In genomic region chr5:175247146-175247545, GRCh38 we compare ENCODE assay signal across 23 cellular contexts.
DNase-seq lines count a peak whose midpoint lies in the region; ATAC-seq and TF ChIP-seq lines count a peak whose summit lies in the region.
"Had no signal": no experiment of that assay in that cellular context is flagged by ENCODE, and none has a peak within 500 bp of the region (broad histone marks: within the 10 kb centered on the region; RNA-seq: fewer than 3 reads in every experiment).

No MANE protein-coding gene starts in this region.

- peak overlapping the region; percentile 91 for H2BK20ac ChIP-seq in IMR-90 (ENCODE audit: low read depth, low read length)

- H3K79me1 ChIP-seq in IMR-90 (ENCODE audit: low read depth in 1 of 2, low read length in 2 of 2) = no peaks in the 10 kb centered on the region

- H2BK120ac ChIP-seq in IMR-90 (ENCODE audit: low read depth, low read length) = peak overlapping the region; percentile 85

- dilution Hi-C loops in IMR-90 (cut with HindIII; ENCODE audit: low sequenced_read_pairs, unreplicated experiment) = no loop called here

- no peaks in the 10 kb centered on the region for H3K9me3 Mint-ChIP-seq in activated T-helper 17 cell treated with anti-CD3 and anti-CD28 coated beads, Interleukin-2, amount 50 U/mL, for 72 hours
- H3K9me3 Mint-ChIP-seq: activated CD8-positive, alpha-beta T cell treated with anti-CD3 and anti-CD28 coated beads for 36 hours; activated T-helper 2 cell treated with anti-CD3 and anti-CD28 coated beads, Interferon-gamma antibody, Interleukin-2, Interleukin-4, amounts not matched to agents 10 μg/mL and 5 μg/mL and 100 μg/mL, durations not matched to agents 14 hours and 24 hours and 36 hours; central memory CD8-positive, alpha-beta T cell; neural progenitor cell; T-helper 1 cell treated with Interleukin-12 subunit alpha and Interleukin-12 subunit beta and Interleukin-4 antibody, amounts not matched to agents 30 μg/mL and 1 μg/mL, for 36 hours had no signal

- H4K91ac ChIP-seq in IMR-90 (ENCODE audit: insufficient read depth, low read depth, low read length) = peak overlapping the region; percentile 45; the same call in 1 of the 2 replicates

- no peak for TF ChIP-seq CTCF in IMR-90 (conservative IDR thresholded peaks at IDR 0.05; ENCODE audit: low read depth, low read length)
- no peak for TF ChIP-seq CTCF in fibroblast of lung (conservative IDR thresholded peaks at IDR 0.05 in 1 of 2, IDR thresholded peaks at IDR 0.05 in 1 of 2; ENCODE audit: low read depth in 1 of 2, low read length in 2 of 2)
- TF ChIP-seq CTCF in tibial artery (IDR thresholded peaks at IDR 0.05) = no peak
- TF ChIP-seq CTCF in heart left ventricle (IDR thresholded peaks at IDR 0.05) = no peak
- TF ChIP-seq CTCF in left lung (IDR thresholded peaks at IDR 0.05) = no peak

- 0 out of 2 replicates have a peak overlapping the region, but pooled peaks have one; percentile 20 for H4K5ac ChIP-seq in IMR-90 (ENCODE audit: low read depth, low read length)

- peak overlapping the region; percentile 82; the same call in 1 of the 2 replicates for H3K18ac ChIP-seq in IMR-90 (ENCODE audit: low read depth, low read length)

- H3K27ac Mint-ChIP-seq in activated T-helper 17 cell treated with anti-CD3 and anti-CD28 coated beads, Interleukin-2, amount 50 U/mL, for 72 hours = peak overlapping the region; percentile 34
- H3K27ac Mint-ChIP-seq: activated CD8-positive, alpha-beta T cell treated with anti-CD3 and anti-CD28 coated beads for 36 hours; activated naive CD8-positive, alpha-beta T cell; activated T-helper 2 cell treated with anti-CD3 and anti-CD28 coated beads, Interferon-gamma antibody, Interleukin-2, Interleukin-4, amounts not matched to agents 10 μg/mL and 5 μg/mL and 100 μg/mL, durations not matched to agents 14 hours and 24 hours and 36 hours; IgD-negative memory B cell; neural progenitor cell; stimulated activated effector memory CD8-positive, alpha-beta T cell treated with anti-CD3 and anti-CD28 coated beads, Interleukin-12 subunit alpha, Interleukin-12 subunit beta, amount 100 ng/mL, for 72 hours; T-helper 1 cell treated with Interleukin-12 subunit alpha and Interleukin-12 subunit beta and Interleukin-4 antibody, amounts not matched to agents 30 μg/mL and 1 μg/mL, for 36 hours had no signal

- H3K9ac ChIP-seq in IMR-90 (ENCODE audit: low read depth, low read length) = no peak overlapping the region
- H3K9ac ChIP-seq in fibroblast of lung (ENCODE audit: insufficient read depth, low read length) = peak overlapping the region; percentile 27
- H3K9ac ChIP-seq: neural progenitor cell had no signal

- H3K36me3 ChIP-seq in IMR-90 (ENCODE audit: control insufficient read depth, insufficient read depth, low read length) = no peaks in the 10 kb centered on the region
- no peaks in the 10 kb centered on the region for H3K36me3 ChIP-seq in fibroblast of lung (ENCODE audit: control insufficient read depth, insufficient read depth, low read length)
- H3K36me3 ChIP-seq in tibial artery = no peaks in the 10 kb centered on the region
- no peaks in the 10 kb centered on the region for H3K36me3 ChIP-seq in heart left ventricle
- no peaks in the 10 kb centered on the region for H3K36me3 ChIP-seq in left lung
- H3K36me3 ChIP-seq: neural progenitor cell, suprapubic skin had no signal

- intact Hi-C loops in IMR-90 (cut with micrococcal nuclease) = loop anchor here (2.0 to 5.0 kb wide), 3 partner anchors 32 to 195 kb away; partner anchors contain the start of gene DRD1
- intact Hi-C loops in tibial artery (cut with DNase I; ENCODE audit: low total_unique reads) = no loop called here
- intact Hi-C loops in heart left ventricle (cut with DNase I) = no loop called here
- intact Hi-C loops in left lung (cut with DNase I) = no loop called here

- H3K9me3 ChIP-seq in IMR-90 (ENCODE audit: control insufficient read depth, insufficient read depth, low read length) = no peaks in the 10 kb centered on the region
- H3K9me3 ChIP-seq in fibroblast of lung (ENCODE audit: control insufficient read depth, insufficient read depth, low read depth, low read length) = no peaks in the 10 kb centered on the region
- H3K9me3 ChIP-seq in tibial artery = no peaks in the 10 kb centered on the region
- H3K9me3 ChIP-seq in heart left ventricle = no peaks in the 10 kb centered on the region
- no peaks in the 10 kb centered on the region for H3K9me3 ChIP-seq in left lung
- H3K9me3 ChIP-seq: suprapubic skin had no signal

- TF ChIP-seq POLR2A in IMR-90 (IDR thresholded peaks at IDR 0.05; ENCODE audit: low read depth, low read length) (no peak), heart left ventricle (IDR thresholded peaks at IDR 0.05) (no peak)

- H2AFZ ChIP-seq in IMR-90 (replicated peaks; ENCODE audit: low read length, poor library complexity) (no peak overlapping the region), fibroblast of lung (ENCODE audit: low read length) (no peak overlapping the region)
- H2AFZ ChIP-seq: neural progenitor cell had no signal

- no CpG with 5 or more reads among the region's 1 CpG for WGBS in IMR-90 (ENCODE audit: extremely low coverage in 2 of 2, insufficient read length in 1 of 2), 2 experiments
- WGBS in heart left ventricle, 4 donors = 78 to 91% (median 82%) methylated on average over 1 of the region's 1 CpG

- H2AK5ac ChIP-seq in IMR-90 (ENCODE audit: low read depth, low read length) = peak overlapping the region; percentile 43; the same call in 1 of the 2 replicates

- peaks cover 11% of the 10 kb centered on the region for H3K4me1 Mint-ChIP-seq in activated T-helper 17 cell treated with anti-CD3 and anti-CD28 coated beads, Interleukin-2, amount 50 U/mL, for 72 hours
- H3K4me1 Mint-ChIP-seq: central memory CD8-positive, alpha-beta T cell; IgD-negative memory B cell had no signal

- ATAC-seq in IMR-90 (ENCODE audit: low read depth) (no peak), heart left ventricle (no peak), left lung (no peak)
- ATAC-seq in activated T-helper 17 cell treated with anti-CD3 and anti-CD28 coated beads, Interleukin-2, amount 50 U/mL, for 72 hours (replicated peaks) = no peak

- no peaks in the 10 kb centered on the region for H3K79me2 ChIP-seq in fibroblast of lung (ENCODE audit: control insufficient read depth, insufficient read depth, low read length)

- in situ Hi-C loops in IMR-90 (cut with MboI; ENCODE audit: low sequenced_read_pairs) = no loop called here

- no peak overlapping the region for H3K4me3 ChIP-seq in IMR-90 (ENCODE audit: insufficient read depth, low read depth, low read length)
- H3K4me3 ChIP-seq in fibroblast of lung (replicated peaks in 1 of 4; ENCODE audit: control extremely low read depth in 1 of 4, insufficient read depth in 1 of 4, low read depth in 3 of 4, low read length in 4 of 4) = peak overlapping the region in 1 of 4 experiments; percentile 7
- no peak overlapping the region for H3K4me3 ChIP-seq in tibial artery
- H3K4me3 ChIP-seq in heart left ventricle = no peak overlapping the region
- no peak overlapping the region for H3K4me3 ChIP-seq in left lung
- H3K4me3 ChIP-seq: neural progenitor cell, suprapubic skin had no signal

- peak overlapping the region; percentile 82; the same call in 2 of the 3 replicates for H2BK15ac ChIP-seq in IMR-90 (ENCODE audit: low read depth, low read length)

- H3K27ac ChIP-seq in IMR-90 (ENCODE audit: insufficient read depth, low read length) (peak overlapping the region; percentile 24; the same call in 1 of the 2 replicates), fibroblast of lung (ENCODE audit: insufficient read depth, low read length) (peak overlapping the region; percentile 92), tibial artery (peak overlapping the region; percentile 28 to 60), heart left ventricle (no peak overlapping the region), left lung (peak overlapping the region in 1 of 2 donors; percentile 19)
- H3K27ac ChIP-seq: neural progenitor cell, suprapubic skin had no signal

- H4K20me1 ChIP-seq in IMR-90 (ENCODE audit: insufficient read depth, low read length) (no peaks in the 10 kb centered on the region), fibroblast of lung (ENCODE audit: control insufficient read depth, extremely low read depth, insufficient read depth, low read length) (no peaks in the 10 kb centered on the region)

- peak overlapping the region in 1 of 2 experiments; percentile 59; a peak in 2 of 4 replicates for H4K8ac ChIP-seq in IMR-90 (ENCODE audit: low read depth in 2 of 2, low read length in 2 of 2)

- H3K27me3 ChIP-seq in IMR-90 (ENCODE audit: control insufficient read depth, insufficient read depth, low read length) (no peaks in the 10 kb centered on the region), fibroblast of lung (ENCODE audit: control insufficient read depth, insufficient read depth, low read length) (no peaks in the 10 kb centered on the region), tibial artery (no peaks in the 10 kb centered on the region), heart left ventricle (no peaks in the 10 kb centered on the region), left lung (no peaks in the 10 kb centered on the region)
- H3K27me3 ChIP-seq: neural progenitor cell had no signal

- peak overlapping the region; percentile 11 for H3K4me3 Mint-ChIP-seq in activated T-helper 17 cell treated with anti-CD3 and anti-CD28 coated beads, Interleukin-2, amount 50 U/mL, for 72 hours
- H3K4me3 Mint-ChIP-seq: activated CD8-positive, alpha-beta T cell treated with anti-CD3 and anti-CD28 coated beads for 36 hours; activated naive CD8-positive, alpha-beta T cell; central memory CD8-positive, alpha-beta T cell; neural progenitor cell; stimulated activated effector memory CD8-positive, alpha-beta T cell treated with anti-CD3 and anti-CD28 coated beads, Interleukin-12 subunit alpha, Interleukin-12 subunit beta, amount 100 ng/mL, for 72 hours; T-helper 1 cell treated with Interleukin-12 subunit alpha and Interleukin-12 subunit beta and Interleukin-4 antibody, amounts not matched to agents 30 μg/mL and 1 μg/mL, for 36 hours had no signal

- no TSS peak for BruUV-seq in IMR-90 (replicated peaks; lab: Mats Ljungman, UMichigan)

- no peak for TF ChIP-seq RAD21 in IMR-90 (IDR thresholded peaks at IDR 0.05; ENCODE audit: low read length)

- CTCF ChIA-PET in IMR-90 (lab: Yijun Ruan, JAX) = interaction anchor here (1.2 kb wide), 1 partner anchor 197 kb away, joined by 4 read pairs; the partner anchor contains the start of gene DRD1

- H2AK9ac ChIP-seq in IMR-90 (replicated peaks; ENCODE audit: low read depth, low read length, poor library complexity) = no peak overlapping the region

- H3K4me1 ChIP-seq in IMR-90 (ENCODE audit: control insufficient read depth, insufficient read depth, low read length) (peaks cover 4% of the 10 kb centered on the region), fibroblast of lung (ENCODE audit: control insufficient read depth, extremely low read depth, insufficient read depth, low read length) (peaks cover 18% of the 10 kb centered on the region), tibial artery (peaks cover 0 to 40% (median 10%) of the 10 kb centered on the region in 4 donors), heart left ventricle (peaks cover 0 to 6% (median 0%) of the 10 kb centered on the region in 12 donors), left lung (peaks cover 0 to 7% of the 10 kb centered on the region in 2 donors)
- H3K4me1 ChIP-seq: neural progenitor cell, suprapubic skin had no signal

- H3K56ac ChIP-seq in IMR-90 (ENCODE audit: extremely low read depth, insufficient read depth, low read length) = peak overlapping the region; percentile 54; the same call in 1 of the 2 replicates

- no peaks in the 10 kb centered on the region for H3K36me3 Mint-ChIP-seq in activated T-helper 17 cell treated with anti-CD3 and anti-CD28 coated beads, Interleukin-2, amount 50 U/mL, for 72 hours (ENCODE audit: low read depth)
- H3K36me3 Mint-ChIP-seq: activated naive CD8-positive, alpha-beta T cell; IgD-negative memory B cell; neural progenitor cell; stimulated activated effector memory CD8-positive, alpha-beta T cell treated with anti-CD3 and anti-CD28 coated beads, Interleukin-12 subunit alpha, Interleukin-12 subunit beta, amount 100 ng/mL, for 72 hours had no signal

- peak overlapping the region; percentile 41; the same call in 1 of the 2 replicates for H3K4me2 ChIP-seq in IMR-90 (ENCODE audit: low read depth, low read length)
- peak overlapping the region; percentile 59 for H3K4me2 ChIP-seq in fibroblast of lung (ENCODE audit: extremely low read depth, insufficient read depth, low read length)
- H3K4me2 ChIP-seq: neural progenitor cell had no signal

- H3K4ac ChIP-seq in IMR-90 (ENCODE audit: low read depth, low read length) = peak overlapping the region; percentile 63

- H3K23ac ChIP-seq in IMR-90 (ENCODE audit: low read depth, low read length) = no peak overlapping the region; the same call in 1 of the 2 replicates

- POLR2A ChIA-PET in IMR-90 (lab: Charles Lee; ENCODE audit: unreplicated experiment) = no interaction called here

- H2BK5ac ChIP-seq in IMR-90 (ENCODE audit: low read depth, low read length, poor library complexity, severe bottlenecking) = peak overlapping the region; percentile 39

- peaks cover 24% of the 10 kb centered on the region for H3K27me3 Mint-ChIP-seq in activated T-helper 17 cell treated with anti-CD3 and anti-CD28 coated beads, Interleukin-2, amount 50 U/mL, for 72 hours
- H3K27me3 Mint-ChIP-seq: IgD-negative memory B cell had no signal

- H3K9me1 ChIP-seq in IMR-90 (ENCODE audit: insufficient read depth, low read length) = peaks cover 13% of the 10 kb centered on the region

- H3K14ac ChIP-seq in IMR-90 (replicated peaks; ENCODE audit: low read depth, low read length) = peak overlapping the region; percentile 78

- DNase-seq in IMR-90 = peak; percentile 38
- DNase-seq in fibroblast of lung (ENCODE audit: low read depth in 2 of 2) = peak in 1 of 2 donors; percentile 17
- DNase-seq in tibial artery = no peak
- DNase-seq in heart left ventricle = no peak
- no peak for DNase-seq in left lung
- DNase-seq in NCI-H345 treated with DMSO at 0.1 percent for 48 hours (lab: John Stamatoyannopoulos, UW; ENCODE audit: unreplicated experiment) = no peak
- DNase-seq: aorta; NCI-H1105; NCI-H2029; NCI-H526 treated with DMSO at 0.1 percent for 48 hours; right cardiac atrium; stimulated activated CD4-positive, alpha-beta T cell treated with anti-CD3 and anti-CD28 coated beads, Interleukin-12 subunit alpha, Interleukin-12 subunit beta, amount 100 ng/mL, for 4 hours; stimulated activated CD4-positive, alpha-beta T cell treated with anti-CD3 and anti-CD28 coated beads, Interleukin-4, amount 100 ng/mL, for 24 hours had no signal

Comparison
In these comparisons a context has a peak if more than half of its experiments do, and no peak if none do; other contexts are left out.
1. H3K27ac ChIP-seq: peak in IMR-90 (single experiment), fibroblast of lung (single experiment) and tibial artery (2 of 2); none in heart left ventricle (0 of 12).